Comparison of ENCODE assay signal across 19 cellular contexts in the genomic region with DNA sequence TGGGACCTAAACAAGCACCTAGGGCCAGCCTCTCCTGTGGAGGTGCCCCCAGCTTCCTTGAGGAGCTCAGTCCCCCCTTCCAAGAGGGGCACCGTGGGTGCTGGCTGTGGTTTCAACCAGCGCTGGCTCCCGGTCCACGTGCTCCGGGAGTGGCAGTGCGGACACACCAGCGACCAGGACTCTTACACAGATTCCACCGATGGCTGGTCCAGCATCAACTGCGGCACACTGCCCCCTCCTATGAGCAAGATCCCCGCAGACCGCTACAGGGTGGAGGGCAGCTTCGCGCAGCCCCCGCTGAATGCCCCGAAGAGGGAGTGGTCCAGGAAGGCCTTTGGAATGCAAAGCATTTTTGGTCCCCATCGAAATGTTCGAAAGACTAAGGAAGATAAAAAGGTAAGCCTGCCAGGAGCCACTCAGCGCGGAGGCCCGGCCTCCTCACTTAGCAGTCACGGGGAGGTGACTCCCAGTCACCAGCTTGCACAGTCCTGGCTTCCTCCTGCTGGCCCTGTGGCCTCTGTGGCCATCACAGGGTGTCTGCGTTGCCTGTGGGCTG.
"Had no signal": no experiment of that assay in that cellular context is flagged by ENCODE, and none has a peak within 500 bp of the region (broad histone marks: within the 10 kb centered on the region; RNA-seq: fewer than 3 reads in every experiment).

No MANE protein-coding gene starts in this region.

- H3K9me3 ChIP-seq: body of pancreas, mucosa of descending colon had no signal

- H3K27ac ChIP-seq: body of pancreas, foreskin keratinocyte, parathyroid adenoma had no signal

- H3K4me1 ChIP-seq: foreskin keratinocyte, parathyroid adenoma had no signal

- H3K27me3 Mint-ChIP-seq: activated CD4-positive, alpha-beta T cell treated with anti-CD3 and anti-CD28 coated beads, Interleukin-2, amount 10 ng/mL, durations not matched to agents 24 days and 14 days; central memory CD8-positive, alpha-beta T cell; naive thymus-derived CD4-positive, alpha-beta T cell; type B pancreatic cell had no signal

- H3K27ac Mint-ChIP-seq: activated CD4-positive, alpha-beta T cell treated with anti-CD3 and anti-CD28 coated beads, Interleukin-2, amount 10 ng/mL, durations not matched to agents 24 days and 14 days; naive thymus-derived CD4-positive, alpha-beta T cell; type B pancreatic cell had no signal

- H3K4me1 Mint-ChIP-seq: activated CD4-positive, alpha-beta T cell treated with anti-CD3 and anti-CD28 coated beads, Interleukin-2, amount 10 ng/mL, durations not matched to agents 24 days and 14 days had no signal

- H3K4me3 ChIP-seq: body of pancreas, mucosa of descending colon had no signal

- DNase-seq: activated CD4-positive, alpha-beta T cell treated with anti-CD3 and anti-CD28 coated beads, Interleukin-2, amount 10 ng/mL, durations not matched to agents 24 days and 14 days; activated CD4-positive, CD25-positive, alpha-beta regulatory T cell; activated gamma-delta T cell; amniotic stem cell; cortex of kidney; effector CD8-positive, alpha-beta T cell; foreskin keratinocyte; glutamatergic neuron; hypothalamus; naive thymus-derived CD4-positive, alpha-beta T cell; stimulated activated CD4-positive, alpha-beta T cell treated with anti-CD3 and anti-CD28 coated beads, Interleukin-15, amount 100 ng/mL, for 24 hours; stimulated activated CD4-positive, alpha-beta T cell treated with anti-CD3 and anti-CD28 coated beads, Interleukin-4, amount 100 ng/mL, for 1 hour; stimulated activated naive CD4-positive, alpha-beta T cell had no signal

- H3K27me3 ChIP-seq: body of pancreas, foreskin keratinocyte had no signal

- H3K4me3 Mint-ChIP-seq: activated CD4-positive, alpha-beta T cell treated with anti-CD3 and anti-CD28 coated beads, Interleukin-2, amount 10 ng/mL, durations not matched to agents 24 days and 14 days; central memory CD8-positive, alpha-beta T cell; naive thymus-derived CD4-positive, alpha-beta T cell; type B pancreatic cell had no signal

- H3K79me2 ChIP-seq: parathyroid adenoma had no signal

- H3K9ac ChIP-seq: parathyroid adenoma had no signal

- H2AFZ ChIP-seq: parathyroid adenoma had no signal

- H3K9me3 Mint-ChIP-seq: activated CD4-positive, alpha-beta T cell treated with anti-CD3 and anti-CD28 coated beads, Interleukin-2, amount 10 ng/mL, durations not matched to agents 24 days and 14 days; activated naive CD4-positive, alpha-beta T cell treated with anti-CD3 and anti-CD28 coated beads, Interleukin-2, amount 50 U/mL, for 72 hours; central memory CD8-positive, alpha-beta T cell; naive thymus-derived CD4-positive, alpha-beta T cell; type B pancreatic cell had no signal

- ATAC-seq: body of pancreas; foreskin keratinocyte; naive thymus-derived CD4-positive, alpha-beta T cell had no signal
